8 cellular contexts compared by ENCODE assay signal in the genomic region with DNA sequence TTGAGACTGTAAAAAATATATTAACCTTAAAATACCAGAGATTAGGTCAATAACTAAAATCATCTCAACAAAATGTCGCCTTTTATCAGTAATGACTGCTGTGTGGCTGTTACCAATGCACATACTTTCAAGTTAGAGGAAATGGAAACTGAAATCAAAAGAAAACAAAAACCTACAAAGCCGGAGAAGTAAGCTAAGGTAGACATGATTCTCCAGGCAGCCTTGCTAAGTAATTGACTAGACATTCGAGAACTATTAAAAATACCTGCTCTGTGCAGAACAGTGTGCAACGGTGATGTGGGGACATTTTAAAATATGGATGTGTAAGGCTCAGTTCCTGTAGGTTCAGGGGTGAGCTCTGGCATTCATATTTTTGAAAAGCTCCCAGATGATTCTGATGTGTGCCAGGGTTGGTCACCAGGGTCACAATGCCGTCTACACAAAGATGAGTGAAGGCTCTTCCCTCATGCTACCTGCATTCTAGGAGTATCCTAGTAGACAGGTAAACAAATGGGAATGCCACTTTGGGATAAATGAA. TPM values are rescaled to one million over a fixed set of nuclear protein-coding genes. Genes with fewer than 3 reads are reported as not detected.
DNase-seq lines count a peak whose midpoint lies in the region; ATAC-seq lines count a peak whose summit lies in the region.

No MANE protein-coding gene starts in this region.

- peak overlapping the region; percentile 95 for H3K4me3 ChIP-seq in thymus (ENCODE audit: low read length)

- 17% methylated on average over 5 of the region's 5 CpGs for WGBS in thymus

- DNase-seq in activated T-cell treated with anti-CD3 and anti-CD28 coated beads for 4 hours (peak; percentile 11), NCI-H2081 treated with DMSO at 0.1 percent for 48 hours (lab: John Stamatoyannopoulos, UW) (no peak), cerebellum (ENCODE audit: low spot score) (no peak)
- no peak for DNase-seq in activated T-cell treated with anti-CD3 and anti-CD28 coated beads, Interleukin-2, amount 50 U/mL, for 1 hour
- peak; percentile 15 for DNase-seq in activated naive CD4-positive, alpha-beta T cell treated with anti-CD3 and anti-CD28 coated beads, Interleukin-2, amount 50 U/mL, for 16 hours

- ATAC-seq in HG03196 (IDR thresholded peaks at IDR 0.05; ENCODE audit: unreplicated experiment): peak; percentile 45

- peaks cover 18% of the 10 kb centered on the region for H3K4me1 ChIP-seq in thymus (ENCODE audit: control insufficient read depth, insufficient read depth, low read length)

- no peaks in the 10 kb centered on the region for H3K36me3 ChIP-seq in thymus (ENCODE audit: control insufficient read depth, insufficient read depth)

- peak overlapping the region; percentile 71 for H3K27ac ChIP-seq in layer of hippocampus (ENCODE audit: low read depth, low read length)
- peak overlapping the region; percentile 99 for H3K27ac ChIP-seq in thymus (ENCODE audit: low read depth)

- H3K27me3 ChIP-seq in layer of hippocampus (ENCODE audit: control insufficient read depth, insufficient read depth, low read length): no peaks in the 10 kb centered on the region
- no peaks in the 10 kb centered on the region for H3K27me3 ChIP-seq in thymus (ENCODE audit: control insufficient read depth, insufficient read depth)

- no peaks in the 10 kb centered on the region for H3K9me3 ChIP-seq in thymus (ENCODE audit: control insufficient read depth)

RNA-seq across cellular contexts. Expression of a gene that starts 0.6 kb away (rescaled TPM):
- 27.2 TPM for polyA plus RNA-seq in thymus
- total RNA-seq in cerebellum: 0.73 TPM

RNA-seq across cellular contexts. Expression of a gene that starts 30.7 kb away (rescaled TPM):
- 20.6 TPM for polyA plus RNA-seq in thymus
- total RNA-seq in cerebellum: 12.0 TPM

Comparison
In these comparisons a context has a peak if more than half of its experiments do, and no peak if none do; other contexts are left out.
1. DNase-seq: peak in activated T-cell treated with anti-CD3 and anti-CD28 coated beads for 4 hours (single experiment) and activated naive CD4-positive, alpha-beta T cell treated with anti-CD3 and anti-CD28 coated beads, Interleukin-2, amount 50 U/mL, for 16 hours (single experiment); none in activated T-cell treated with anti-CD3 and anti-CD28 coated beads, Interleukin-2, amount 50 U/mL, for 1 hour (single experiment), NCI-H2081 treated with DMSO at 0.1 percent for 48 hours (single experiment) and cerebellum (single experiment).